In the genomic region with DNA sequence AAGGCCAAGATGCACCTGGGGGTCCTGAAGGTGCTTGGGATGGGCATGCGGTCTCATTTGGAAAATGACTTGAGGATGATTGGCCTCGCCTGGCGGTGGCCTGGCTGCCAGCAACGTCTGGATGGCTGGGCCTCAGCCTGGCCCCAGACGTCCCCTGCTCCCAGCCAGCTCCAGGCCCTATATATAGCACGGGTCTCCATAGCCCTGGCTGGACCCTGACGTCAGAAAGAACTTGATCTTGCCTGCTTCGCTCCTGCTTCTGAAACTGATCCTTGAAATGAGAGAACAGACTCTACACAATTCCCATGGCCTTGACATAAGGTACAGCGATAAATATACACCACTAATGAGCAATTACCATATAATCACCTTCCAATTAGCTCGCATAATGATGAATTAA, we compare ENCODE assay signal across 17 cellular contexts. TPM values are rescaled to one million over a fixed set of nuclear protein-coding genes. Genes with fewer than 3 reads are reported as not detected.
"Had no signal": no experiment of that assay in that cellular context is flagged by ENCODE, and none has a peak within 500 bp of the region (broad histone marks: within the 10 kb centered on the region; RNA-seq: fewer than 3 reads in every experiment).

No MANE protein-coding gene starts in this region.

- H3K9me3 ChIP-seq: left ventricle myocardium inferior, sigmoid colon, thyroid gland had no signal

- ATAC-seq: naive thymus-derived CD8-positive, alpha-beta T cell; stimulated activated naive B cell treated with anti-CD40 and anti-IgM and Interleukin-4, amounts not matched to agents 10 μg/mL and 1 μg/mL and 100 μg/mL, for 72 hours had no signal

- H3K4me3 Mint-ChIP-seq: activated naive CD4-positive, alpha-beta T cell treated with anti-CD3 and anti-CD28 coated beads for 36 hours; endodermal cell; naive thymus-derived CD8-positive, alpha-beta T cell; T-helper 2 cell treated with Interferon-gamma antibody and Interleukin-4, amounts not matched to agents 5 μg/mL and 100 μg/mL, for 36 hours had no signal

- DNase-seq: activated CD4-positive, alpha-beta T cell treated with anti-CD3 and anti-CD28 coated beads, Interleukin-2, amount 50 U/mL, for 1 hour; activated CD4-positive, CD25-positive, alpha-beta regulatory T cell; activated naive CD4-positive, alpha-beta T cell treated with anti-CD3 and anti-CD28 coated beads for 36 hours; dorsolateral prefrontal cortex; erythroblast; kidney; left ventricle myocardium inferior; mesenchymal stem cell; naive thymus-derived CD8-positive, alpha-beta T cell; sigmoid colon; stimulated activated CD4-positive, alpha-beta T cell treated with anti-CD3 and anti-CD28 coated beads, Interleukin-4, amount 100 ng/mL, for 1 hour; stimulated activated naive B cell treated with anti-CD40 and anti-IgM and Interleukin-4, amounts not matched to agents 10 μg/mL and 1 μg/mL and 100 μg/mL, for 72 hours; thyroid gland had no signal

- H3K27ac Mint-ChIP-seq: activated naive CD4-positive, alpha-beta T cell treated with anti-CD3 and anti-CD28 coated beads for 36 hours; endodermal cell; stimulated activated naive B cell treated with anti-CD40 and anti-IgM and Interleukin-4, amounts not matched to agents 10 μg/mL and 1 μg/mL and 100 μg/mL, for 72 hours; T-helper 2 cell treated with Interferon-gamma antibody and Interleukin-4, amounts not matched to agents 5 μg/mL and 100 μg/mL, for 36 hours had no signal

- H3K27ac ChIP-seq: left ventricle myocardium inferior, sigmoid colon, thyroid gland had no signal

- H3K36me3 ChIP-seq: left ventricle myocardium inferior, sigmoid colon, thyroid gland had no signal

- H3K36me3 Mint-ChIP-seq: naive thymus-derived CD8-positive, alpha-beta T cell had no signal

- H3K4me3 ChIP-seq: left ventricle myocardium inferior, sigmoid colon, thyroid gland had no signal

- H3K4me1 ChIP-seq: thyroid gland had no signal

- H3K9me3 Mint-ChIP-seq: activated naive CD4-positive, alpha-beta T cell treated with anti-CD3 and anti-CD28 coated beads for 36 hours; endodermal cell; stimulated activated naive B cell treated with anti-CD40 and anti-IgM and Interleukin-4, amounts not matched to agents 10 μg/mL and 1 μg/mL and 100 μg/mL, for 72 hours; T-helper 2 cell treated with Interferon-gamma antibody and Interleukin-4, amounts not matched to agents 5 μg/mL and 100 μg/mL, for 36 hours had no signal

RNA-seq across cellular contexts. Expression of a gene that starts 11.8 kb away (rescaled TPM):
- total RNA-seq: activated CD8-positive, alpha-beta memory T cell treated with anti-CD3 and anti-CD28 coated beads for 36 hours; activated naive CD4-positive, alpha-beta T cell treated with anti-CD3 and anti-CD28 coated beads for 36 hours; astrocyte; naive thymus-derived CD8-positive, alpha-beta T cell had no signal
